In genomic region chr16:20878682-20879147, GRCh38 we compare ENCODE assay signal across 12 cellular contexts. TPM values are rescaled to one million over a fixed set of nuclear protein-coding genes. Genes with fewer than 3 reads are reported as not detected.
A peak's percentile ranks its signal among the peaks of the same experiment; 100 is the strongest.
DNase-seq lines count a peak whose midpoint lies in the region; ATAC-seq, FAIRE-seq and TF ChIP-seq lines count a peak whose summit lies in the region.
"Had no signal": no experiment of that assay in that cellular context is flagged by ENCODE, and none has a peak within 500 bp of the region (broad histone marks: within the 10 kb centered on the region; RNA-seq: fewer than 3 reads in every experiment).

No MANE protein-coding gene starts in this region.

- POLR2A ChIA-PET in HepG2 (lab: Yijun Ruan, JAX), result interaction anchor here (1.2 to 1.9 kb wide), 2 partner anchors 13 to 21 kb away, joined by 5 to 8 read pairs; partner anchors contain the start of genes DCUN1D3 and LYRM1

- no peak overlapping the region for H3K4me3 Mint-ChIP-seq in activated naive CD4-positive, alpha-beta T cell treated with anti-CD3 and anti-CD28 coated beads, Interleukin-2, amount 10 ng/mL, durations not matched to agents 7 days and 5 days

- H3K27me3 ChIP-seq in body of pancreas (no peaks in the 10 kb centered on the region), HepG2 (ENCODE audit: control insufficient read depth in 1 of 2, insufficient read depth in 2 of 2, low read length in 2 of 2) (no peaks in the 10 kb centered on the region), upper lobe of right lung (no peaks in the 10 kb centered on the region)
- H3K27me3 ChIP-seq: neutrophil had no signal

- H3K36me3 Mint-ChIP-seq in activated naive CD4-positive, alpha-beta T cell treated with anti-CD3 and anti-CD28 coated beads, Interleukin-2, amount 10 ng/mL, durations not matched to agents 7 days and 5 days, result peaks cover 12% of the 10 kb centered on the region

- DNase-seq in activated naive CD4-positive, alpha-beta T cell treated with Interleukin-2 at 50 U/mL for 16 hours, result peak; percentile 5
- DNase-seq in activated naive CD4-positive, alpha-beta T cell treated with anti-CD3 and anti-CD28 coated beads, Interleukin-2, amount 10 ng/mL, durations not matched to agents 7 days and 5 days, result no peak
- no peak for DNase-seq in body of pancreas
- peak; percentile 85 for DNase-seq in HepG2 (ENCODE audit: low spot score)
- no peak for DNase-seq in upper lobe of right lung
- no peak for DNase-seq in cortex of kidney (lab: John Stamatoyannopoulos, UW)
- DNase-seq: amygdala, foreskin melanocyte had no signal

- H3K9ac ChIP-seq in HepG2 (ENCODE audit: insufficient read depth, low read depth, low read length), result peak overlapping the region; percentile 25

- H3K4me1 ChIP-seq in body of pancreas, result peaks cover 60% of the 10 kb centered on the region
- peaks cover 83% of the 10 kb centered on the region for H3K4me1 ChIP-seq in HepG2 (ENCODE audit: insufficient read depth, low read length)
- H3K4me1 ChIP-seq in upper lobe of right lung, result peaks cover 57% of the 10 kb centered on the region

- ATAC-seq in body of pancreas, result no peak
- peak; percentile 91 for ATAC-seq in HepG2
- no peak for ATAC-seq in upper lobe of right lung
- no peak for ATAC-seq in HG03039 (IDR thresholded peaks at IDR 0.05; ENCODE audit: unreplicated experiment)
- no peak for ATAC-seq in HG03196 (IDR thresholded peaks at IDR 0.05; ENCODE audit: unreplicated experiment)

- H3K79me2 ChIP-seq in HepG2 (ENCODE audit: insufficient read depth, low read length), result peaks cover 87% of the 10 kb centered on the region

- H3K36me3 ChIP-seq in body of pancreas (replicated peaks in 1 of 2; ENCODE audit: insufficient read depth in 1 of 2, low read depth in 2 of 2) (no peaks in the 10 kb centered on the region), HepG2 (replicated peaks in 1 of 2; ENCODE audit: control insufficient read depth in 1 of 2, insufficient read depth in 2 of 2, low read length in 2 of 2) (no peaks in the 10 kb centered on the region), upper lobe of right lung (no peaks in the 10 kb centered on the region)
- H3K36me3 ChIP-seq: neutrophil had no signal

- H3K4me3 ChIP-seq in body of pancreas, result no peak overlapping the region
- H3K4me3 ChIP-seq in HepG2 (replicated peaks in 1 of 3; ENCODE audit: insufficient read depth in 1 of 3, low read depth in 2 of 3, low read length in 3 of 3), result peak overlapping the region in 2 of 3 experiments; percentile 27 to 36; a peak in 4 of 6 replicates
- no peak overlapping the region for H3K4me3 ChIP-seq in upper lobe of right lung

- no peaks in the 10 kb centered on the region for H3K27me3 Mint-ChIP-seq in activated naive CD4-positive, alpha-beta T cell treated with anti-CD3 and anti-CD28 coated beads, Interleukin-2, amount 10 ng/mL, durations not matched to agents 7 days and 5 days

- H3K4me1 Mint-ChIP-seq in activated naive CD4-positive, alpha-beta T cell treated with anti-CD3 and anti-CD28 coated beads, Interleukin-2, amount 10 ng/mL, durations not matched to agents 7 days and 5 days, result peaks cover 60% of the 10 kb centered on the region

- peak overlapping the region; percentile 69 for H3K4me2 ChIP-seq in HepG2 (ENCODE audit: low read depth, low read length)

- TF ChIP-seq POLR2A in body of pancreas (IDR thresholded peaks at IDR 0.05) (no peak), HepG2 (IDR thresholded peaks at IDR 0.05; ENCODE audit: insufficient read depth in 1 of 2, low read depth in 2 of 2, low read length in 2 of 2) (no peak)

- 0 out of 4 replicates have a peak, but pooled peaks have one; percentile 21 to 69 for TF ChIP-seq EP300 in HepG2 (IDR thresholded peaks at IDR 0.05; ENCODE audit: low read depth in 2 of 2, low read length in 2 of 2)
- no peak for TF ChIP-seq EP300 in HepG2 (CRISPR knock-in tag; IDR thresholded peaks at IDR 0.05; ENCODE audit: borderline replicate concordance)

- TF ChIP-seq CTCF in body of pancreas (IDR thresholded peaks at IDR 0.05) (no peak), HepG2 (CRISPR knock-in tag; IDR thresholded peaks at IDR 0.05) (no peak), upper lobe of right lung (IDR thresholded peaks at IDR 0.05) (no peak)

- no peaks in the 10 kb centered on the region for H3K9me3 Mint-ChIP-seq in activated naive CD4-positive, alpha-beta T cell treated with anti-CD3 and anti-CD28 coated beads, Interleukin-2, amount 10 ng/mL, durations not matched to agents 7 days and 5 days

- no peaks in the 10 kb centered on the region for H3K9me3 ChIP-seq in body of pancreas
- H3K9me3 ChIP-seq in HepG2 (ENCODE audit: low read length), result no peaks in the 10 kb centered on the region
- no peaks in the 10 kb centered on the region for H3K9me3 ChIP-seq in upper lobe of right lung
- H3K9me3 ChIP-seq: neutrophil had no signal

- no peak overlapping the region for H2AFZ ChIP-seq in HepG2 (ENCODE audit: low read length)

- H4K20me1 ChIP-seq in HepG2 (ENCODE audit: insufficient read depth, low read length), result peaks cover 22% of the 10 kb centered on the region

- WGBS in body of pancreas, 2 donors, result 73 to 78% methylated on average over 5 of the region's 5 CpGs
- 5% methylated on average over 5 of the region's 5 CpGs for WGBS in HepG2 (ENCODE audit: low lambda C conversion rate)

- intact Hi-C loops in body of pancreas (cut with DNase I) (no loop called here), HepG2 (cut with micrococcal nuclease; ENCODE audit: unreplicated experiment) (loop anchor here (2.0 kb wide), 1 partner anchor 28 kb away; no protein-coding TSS in a partner anchor), upper lobe of right lung (cut with DNase I) (no loop called here)

- H3K27ac Mint-ChIP-seq in activated naive CD4-positive, alpha-beta T cell treated with anti-CD3 and anti-CD28 coated beads, Interleukin-2, amount 10 ng/mL, durations not matched to agents 7 days and 5 days, result no peak overlapping the region

- peak overlapping the region; percentile 53 to 79 (median 70) for H3K27ac ChIP-seq in body of pancreas
- peak overlapping the region; percentile 58 for H3K27ac ChIP-seq in HepG2 (ENCODE audit: extremely low read length, insufficient read depth, low read length)
- H3K27ac ChIP-seq in upper lobe of right lung, result peak overlapping the region; percentile 3
- H3K27ac ChIP-seq: neutrophil had no signal

- peak; percentile 61 for FAIRE-seq in HepG2 (lab: Jason Lieb, UNC)
- FAIRE-seq: GM12891 had no signal

- CTCF ChIA-PET in activated naive CD4-positive, alpha-beta T cell treated with anti-CD3 and anti-CD28 coated beads, Interleukin-2, amount 10 ng/mL, durations not matched to agents 7 days and 5 days (lab: Charles Lee), result interaction anchor here (0.6 to 0.9 kb wide), 2 partner anchors 11 to 13 kb away, joined by 3 to 4 read pairs; no protein-coding TSS in a partner anchor
- CTCF ChIA-PET in HepG2 (lab: Yijun Ruan, JAX; ENCODE audit: low intra/inter-chr PET ratio, low total read pairs), result interaction anchor here (1.8 kb wide), 1 partner anchor 29 kb away, joined by 5 read pairs; no protein-coding TSS in a partner anchor

- TF ChIP-seq RAD21 in HepG2 (CRISPR knock-in tag; IDR thresholded peaks at IDR 0.05), result no peak

- BruUV-seq in HepG2 (replicated peaks; lab: Mats Ljungman, UMichigan), result no TSS peak

- in situ Hi-C loops in HepG2 (cut with HindIII; ENCODE audit: extremely low pct_ligation_motif_present, low pct_unique_long_range_greater_than_20kb), result no loop called here

RNA-seq across cellular contexts. Expression of gene DCUN1D3, which starts 21.4 kb away (rescaled TPM):
- total RNA-seq in body of pancreas (10 to 100 TPM in 1 of 2 donors, 1 to 10 TPM in 1; 7.5 to 14.5 TPM), HepG2 (2016; rRNA removed; fragmentation: Illumina TruSeq; extraction: Trizol) (19.3 and 26.1 TPM in 2 replicates), upper lobe of right lung (28.7 TPM)
- 5.0 and 5.9 TPM in 2 replicates for total RNA-seq in HepG2 (2016; cell fraction: cytosol; rRNA removed; fragmentation: Illumina TruSeq; extraction: Trizol; ENCODE audit: low read depth)
- 19.9 and 24.5 TPM in 2 replicates for total RNA-seq in HepG2 (2016; cell fraction: insoluble cytoplasmic fraction; rRNA removed; fragmentation: Illumina TruSeq; extraction: Trizol)
- 16.0 and 17.0 TPM in 2 replicates for total RNA-seq in HepG2 (2016; cell fraction: membrane; rRNA removed; fragmentation: Illumina TruSeq; extraction: Trizol)
- 14.7 and 15.1 TPM in 2 replicates for total RNA-seq in HepG2 (2016; cell fraction: nucleus; rRNA removed; fragmentation: Illumina TruSeq; extraction: Trizol)
- polyA plus RNA-seq in HepG2 (2011; rRNA removed), result 5.0 and 6.3 TPM in 2 replicates
- 3.9 and 4.7 TPM in 2 replicates for polyA plus RNA-seq in HepG2 (2011; cell fraction: cytosol; rRNA removed)
- 12.3 and 12.9 TPM in 2 replicates for polyA plus RNA-seq in HepG2 (2011; cell fraction: nucleus; rRNA removed)
- polyA plus RNA-seq in HepG2 (2012), result 5.8 and 5.9 TPM in 2 replicates
- 0.90 and 1.3 TPM in 2 replicates for polyA plus RNA-seq in HepG2 (2016; cell fraction: cytosol; fragmentation: Illumina TruSeq; extraction: Trizol; ENCODE audit: low read depth)
- polyA plus RNA-seq in HepG2 (2016; cell fraction: insoluble cytoplasmic fraction; fragmentation: Illumina TruSeq; extraction: Trizol; ENCODE audit: low read depth), result 10.0 and 11.9 TPM in 2 replicates
- polyA plus RNA-seq in HepG2 (2016; cell fraction: membrane; fragmentation: Illumina TruSeq; extraction: Trizol; ENCODE audit: low read depth), result 4.5 and 5.0 TPM in 2 replicates
- polyA plus RNA-seq in HepG2 (2016; cell fraction: nucleus; fragmentation: Illumina TruSeq; extraction: Trizol; ENCODE audit: insufficient read depth, low read depth), result 19.3 and 20.7 TPM in 2 replicates
- 4.9 and 13.7 TPM in 2 replicates for polyA minus RNA-seq in HepG2 (2011; rRNA and poly(A)+ RNA removed; ENCODE audit: low replicate concordance)
- polyA minus RNA-seq in HepG2 (2011; cell fraction: cytosol; rRNA and poly(A)+ RNA removed), result 9.6 and 11.5 TPM in 2 replicates
- 39.1 and 40.5 TPM in 2 replicates for polyA minus RNA-seq in HepG2 (2011; cell fraction: nucleus; rRNA and poly(A)+ RNA removed)

RNA-seq across cellular contexts. Expression of gene LYRM1, which starts 21.9 kb away (rescaled TPM):
- 10 to 100 TPM; 13.5 to 18.9 TPM for total RNA-seq in body of pancreas
- total RNA-seq in HepG2 (2016; rRNA removed; fragmentation: Illumina TruSeq; extraction: Trizol), result 82.6 and 106 TPM in 2 replicates
- 95.5 and 110 TPM in 2 replicates for total RNA-seq in HepG2 (2016; cell fraction: cytosol; rRNA removed; fragmentation: Illumina TruSeq; extraction: Trizol; ENCODE audit: low read depth)
- 87.8 and 105 TPM in 2 replicates for total RNA-seq in HepG2 (2016; cell fraction: insoluble cytoplasmic fraction; rRNA removed; fragmentation: Illumina TruSeq; extraction: Trizol)
- total RNA-seq in HepG2 (2016; cell fraction: membrane; rRNA removed; fragmentation: Illumina TruSeq; extraction: Trizol), result 174 and 185 TPM in 2 replicates
- total RNA-seq in HepG2 (2016; cell fraction: nucleus; rRNA removed; fragmentation: Illumina TruSeq; extraction: Trizol), result 39.6 and 43.2 TPM in 2 replicates
- polyA plus RNA-seq in HepG2 (2011; rRNA removed), result 46.1 and 59.2 TPM in 2 replicates
- polyA plus RNA-seq in HepG2 (2011; cell fraction: cytosol; rRNA removed), result 37.9 and 54.1 TPM in 2 replicates
- 18.8 and 19.1 TPM in 2 replicates for polyA plus RNA-seq in HepG2 (2011; cell fraction: nucleus; rRNA removed)
- polyA plus RNA-seq in HepG2 (2012), result 51.6 and 58.6 TPM in 2 replicates
- 162 and 195 TPM in 2 replicates for polyA plus RNA-seq in HepG2 (2016; cell fraction: cytosol; fragmentation: Illumina TruSeq; extraction: Trizol; ENCODE audit: low read depth)
- 151 and 158 TPM in 2 replicates for polyA plus RNA-seq in HepG2 (2016; cell fraction: insoluble cytoplasmic fraction; fragmentation: Illumina TruSeq; extraction: Trizol; ENCODE audit: low read depth)
- 245 TPM in 2 replicates for polyA plus RNA-seq in HepG2 (2016; cell fraction: membrane; fragmentation: Illumina TruSeq; extraction: Trizol; ENCODE audit: low read depth)
- polyA plus RNA-seq in HepG2 (2016; cell fraction: nucleus; fragmentation: Illumina TruSeq; extraction: Trizol; ENCODE audit: insufficient read depth, low read depth), result 81.9 and 88.0 TPM in 2 replicates
- 6.1 and 16.0 TPM in 2 replicates for polyA minus RNA-seq in HepG2 (2011; rRNA and poly(A)+ RNA removed; ENCODE audit: low replicate concordance)
- polyA minus RNA-seq in HepG2 (2011; cell fraction: cytosol; rRNA and poly(A)+ RNA removed), result 23.7 and 24.1 TPM in 2 replicates
- polyA minus RNA-seq in HepG2 (2011; cell fraction: nucleus; rRNA and poly(A)+ RNA removed), result 16.4 and 21.4 TPM in 2 replicates
- total RNA-seq in upper lobe of right lung, result 28.9 TPM

Comparison
In these comparisons a context has a peak if more than half of its experiments do, and no peak if none do; other contexts are left out.
1. DNase-seq: peak in activated naive CD4-positive, alpha-beta T cell treated with Interleukin-2 at 50 U/mL for 16 hours (single experiment) and HepG2 (single experiment); none in activated naive CD4-positive, alpha-beta T cell treated with anti-CD3 and anti-CD28 coated beads, Interleukin-2, amount 10 ng/mL, durations not matched to agents 7 days and 5 days (single experiment), body of pancreas (0 of 4), upper lobe of right lung (single experiment) and cortex of kidney (single experiment).
2. H3K27ac ChIP-seq: peak in every context shown above with its lines; median percentile 70 in body of pancreas; 58 in HepG2; 3 in upper lobe of right lung.
3. H3K4me3 ChIP-seq: peak in HepG2 (2 of 3); none in body of pancreas (0 of 2) and upper lobe of right lung (single experiment).